ENCODE assay signal across 1 cellular context in the genomic region with DNA sequence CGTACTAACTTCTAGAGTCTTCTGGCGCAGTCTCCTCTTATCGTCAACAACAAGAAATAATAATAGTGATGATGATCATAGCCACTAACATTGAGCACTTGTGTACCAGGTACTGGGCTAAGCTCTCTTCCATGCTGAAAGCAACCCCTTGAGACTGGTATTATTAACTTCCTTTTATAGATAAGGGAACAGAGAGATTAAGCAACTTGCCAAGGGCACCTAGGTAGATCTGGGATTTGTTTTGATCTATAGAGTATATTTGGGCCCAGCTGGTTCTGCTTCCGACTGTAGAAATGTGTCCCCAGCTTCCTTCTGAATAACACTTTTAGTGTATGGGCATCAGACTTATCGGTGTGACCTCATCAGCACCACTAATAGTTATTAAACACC.
TF ChIP-seq lines count a peak whose summit lies in the region.

No MANE protein-coding gene starts in this region.

TF ChIP-seq in K562, 482 proteins besides CTCF, POLR2A, EP300 and RAD21:
- TF ChIP-seq, protein P1, sequence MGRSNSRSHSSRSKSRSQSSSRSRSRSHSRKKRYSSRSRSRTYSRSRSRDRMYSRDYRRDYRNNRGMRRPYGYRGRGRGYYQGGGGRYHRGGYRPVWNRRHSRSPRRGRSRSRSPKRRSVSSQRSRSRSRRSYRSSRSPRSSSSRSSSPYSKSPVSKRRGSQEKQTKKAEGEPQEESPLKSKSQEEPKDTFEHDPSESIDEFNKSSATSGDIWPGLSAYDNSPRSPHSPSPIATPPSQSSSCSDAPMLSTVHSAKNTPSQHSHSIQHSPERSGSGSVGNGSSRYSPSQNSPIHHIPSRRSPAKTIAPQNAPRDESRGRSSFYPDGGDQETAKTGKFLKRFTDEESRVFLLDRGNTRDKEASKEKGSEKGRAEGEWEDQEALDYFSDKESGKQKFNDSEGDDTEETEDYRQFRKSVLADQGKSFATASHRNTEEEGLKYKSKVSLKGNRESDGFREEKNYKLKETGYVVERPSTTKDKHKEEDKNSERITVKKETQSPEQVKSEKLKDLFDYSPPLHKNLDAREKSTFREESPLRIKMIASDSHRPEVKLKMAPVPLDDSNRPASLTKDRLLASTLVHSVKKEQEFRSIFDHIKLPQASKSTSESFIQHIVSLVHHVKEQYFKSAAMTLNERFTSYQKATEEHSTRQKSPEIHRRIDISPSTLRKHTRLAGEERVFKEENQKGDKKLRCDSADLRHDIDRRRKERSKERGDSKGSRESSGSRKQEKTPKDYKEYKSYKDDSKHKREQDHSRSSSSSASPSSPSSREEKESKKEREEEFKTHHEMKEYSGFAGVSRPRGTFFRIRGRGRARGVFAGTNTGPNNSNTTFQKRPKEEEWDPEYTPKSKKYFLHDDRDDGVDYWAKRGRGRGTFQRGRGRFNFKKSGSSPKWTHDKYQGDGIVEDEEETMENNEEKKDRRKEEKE (IDR thresholded peaks at IDR 0.05; ENCODE audit: borderline replicate concordance in 1 of 2, control insufficient read depth in 1 of 2, low read depth in 2 of 2, low read length in 1 of 2), result no peak
- TF ChIP-seq, protein P2, sequence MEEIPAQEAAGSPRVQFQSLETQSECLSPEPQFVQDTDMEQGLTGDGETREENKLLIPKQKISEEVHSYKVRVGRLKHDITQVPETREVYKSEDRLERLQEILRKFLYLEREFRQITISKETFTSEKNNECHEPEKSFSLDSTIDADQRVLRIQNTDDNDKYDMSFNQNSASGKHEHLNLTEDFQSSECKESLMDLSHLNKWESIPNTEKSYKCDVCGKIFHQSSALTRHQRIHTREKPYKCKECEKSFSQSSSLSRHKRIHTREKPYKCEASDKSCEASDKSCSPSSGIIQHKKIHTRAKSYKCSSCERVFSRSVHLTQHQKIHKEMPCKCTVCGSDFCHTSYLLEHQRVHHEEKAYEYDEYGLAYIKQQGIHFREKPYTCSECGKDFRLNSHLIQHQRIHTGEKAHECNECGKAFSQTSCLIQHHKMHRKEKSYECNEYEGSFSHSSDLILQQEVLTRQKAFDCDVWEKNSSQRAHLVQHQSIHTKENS (CRISPR knock-in tag; IDR thresholded peaks at IDR 0.05), result no peak
- TF ChIP-seq, protein P3, sequence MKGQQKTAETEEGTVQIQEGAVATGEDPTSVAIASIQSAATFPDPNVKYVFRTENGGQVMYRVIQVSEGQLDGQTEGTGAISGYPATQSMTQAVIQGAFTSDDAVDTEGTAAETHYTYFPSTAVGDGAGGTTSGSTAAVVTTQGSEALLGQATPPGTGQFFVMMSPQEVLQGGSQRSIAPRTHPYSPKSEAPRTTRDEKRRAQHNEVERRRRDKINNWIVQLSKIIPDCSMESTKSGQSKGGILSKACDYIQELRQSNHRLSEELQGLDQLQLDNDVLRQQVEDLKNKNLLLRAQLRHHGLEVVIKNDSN (CRISPR knock-in tag; IDR thresholded peaks at IDR 0.05), result no peak
